In genomic region chr3:196633658-196634151, GRCh38 we compare ENCODE assay signal across 1 cellular context.
TF ChIP-seq lines count a peak whose summit lies in the region.

No MANE protein-coding gene starts in this region.

TF ChIP-seq in GM12878, 131 proteins besides CTCF, POLR2A, EP300 and RAD21:
- TF ChIP-seq HCFC1 (IDR thresholded peaks at IDR 0.05; ENCODE audit: low read length): 0 out of 2 replicates have a peak, but pooled peaks have one; percentile 4
- no peak for TF ChIP-seq NRF1 (conservative IDR thresholded peaks at IDR 0.05; ENCODE audit: low read depth, low read length)
- 0 out of 2 replicates have a peak, but pooled peaks have one; percentile 42 for TF ChIP-seq LARP7 (IDR thresholded peaks at IDR 0.05)
- 0 out of 2 replicates have a peak, but pooled peaks have one; percentile 67 for TF ChIP-seq SMARCA5 (IDR thresholded peaks at IDR 0.05)
- peak; percentile 69 for TF ChIP-seq POLR2AphosphoS5 (IDR thresholded peaks at IDR 0.05; ENCODE audit: low read length)
TF ChIP-seq in GM12878: peak in this region for 4.
